ENCODE assay signal across 1 cellular context in genomic region chr18:69715322-69715721, GRCh38.
TF ChIP-seq lines count a peak whose summit lies in the region.

No MANE protein-coding gene starts in this region.

TF ChIP-seq in IMR-90, 13 proteins besides CTCF, POLR2A, EP300 and RAD21:
- TF ChIP-seq FOS (IDR thresholded peaks at IDR 0.05; ENCODE audit: low read depth, low read length): no peak
- no peak for TF ChIP-seq MAFK (IDR thresholded peaks at IDR 0.05; ENCODE audit: low read depth, low read length)
- no peak for TF ChIP-seq CHD1 (IDR thresholded peaks at IDR 0.05; ENCODE audit: low read depth, low read length)
- TF ChIP-seq RFX5 (IDR thresholded peaks at IDR 0.05; ENCODE audit: low read depth, low read length): no peak
- no peak for TF ChIP-seq SMC3 (IDR thresholded peaks at IDR 0.05; ENCODE audit: low read depth, low read length)
- no peak for TF ChIP-seq ELK1 (IDR thresholded peaks at IDR 0.05; ENCODE audit: borderline replicate concordance, low read depth, low read length)
